In the genomic region with DNA sequence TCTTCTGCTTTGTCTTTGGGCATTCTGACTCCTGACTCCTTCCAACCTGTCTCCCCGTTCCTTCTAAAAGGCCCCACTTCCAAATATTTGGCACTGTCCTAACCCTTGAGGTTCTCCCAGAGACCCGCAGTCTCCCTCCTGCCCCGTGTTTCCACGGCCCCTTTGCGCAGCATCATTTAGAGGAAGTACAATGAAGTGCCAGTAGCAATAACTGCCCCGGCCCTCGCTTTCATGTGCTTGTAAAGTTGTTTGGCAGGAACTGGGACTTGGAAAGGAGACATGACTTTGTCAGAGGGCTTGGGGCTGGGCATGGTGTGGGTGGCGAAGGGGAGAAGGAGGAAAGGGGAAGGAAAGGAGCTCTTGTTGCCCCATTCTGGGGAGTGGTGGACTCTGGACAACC, we compare ENCODE assay signal across 8 cellular contexts. TPM values are rescaled to one million over a fixed set of nuclear protein-coding genes. Genes with fewer than 3 reads are reported as not detected.
DNase-seq lines count a peak whose midpoint lies in the region; ATAC-seq lines count a peak whose summit lies in the region.

No MANE protein-coding gene starts in this region.

- peaks cover 5% of the 10 kb centered on the region for H3K27me3 Mint-ChIP-seq in activated CD4-positive, alpha-beta memory T cell treated with anti-CD3 and anti-CD28 coated beads, Interleukin-2, amount 10 ng/mL, durations not matched to agents 7 days and 5 days
- no peaks in the 10 kb centered on the region for H3K27me3 Mint-ChIP-seq in stimulated activated naive CD8-positive, alpha-beta T cell treated with anti-CD3 and anti-CD28 coated beads, Interleukin-15, Interleukin-2, amounts not matched to agents 100 ng/mL and 50 ng/mL, for 24 hours

- intact Hi-C loops in Right ventricle myocardium inferior (cut with DNase I): no loop called here

- CTCF ChIA-PET in activated CD4-positive, alpha-beta memory T cell treated with anti-CD3 and anti-CD28 coated beads, Interleukin-2, amount 10 ng/mL, durations not matched to agents 7 days and 5 days (lab: Charles Lee): interaction anchor here (0.8 to 5.0 kb wide), 8 partner anchors 18 to 144 kb away, joined by 3 to 49 read pairs (median 3); no protein-coding TSS in a partner anchor

- no peaks in the 10 kb centered on the region for H3K9me3 Mint-ChIP-seq in activated CD4-positive, alpha-beta memory T cell treated with anti-CD3 and anti-CD28 coated beads, Interleukin-2, amount 10 ng/mL, durations not matched to agents 7 days and 5 days
- H3K9me3 Mint-ChIP-seq in stimulated activated naive CD8-positive, alpha-beta T cell treated with anti-CD3 and anti-CD28 coated beads, Interleukin-15, Interleukin-2, amounts not matched to agents 100 ng/mL and 50 ng/mL, for 24 hours: no peaks in the 10 kb centered on the region

- H3K36me3 Mint-ChIP-seq in activated CD4-positive, alpha-beta memory T cell treated with anti-CD3 and anti-CD28 coated beads, Interleukin-2, amount 10 ng/mL, durations not matched to agents 7 days and 5 days (ENCODE audit: low read depth): peaks cover 71% of the 10 kb centered on the region
- peaks cover 41% of the 10 kb centered on the region for H3K36me3 Mint-ChIP-seq in stimulated activated naive CD8-positive, alpha-beta T cell treated with anti-CD3 and anti-CD28 coated beads, Interleukin-15, Interleukin-2, amounts not matched to agents 100 ng/mL and 50 ng/mL, for 24 hours (ENCODE audit: low read depth)

- DNase-seq in HT1080 (ENCODE audit: low read depth) (peak; percentile 43), Right ventricle myocardium inferior (ENCODE audit: missing footprints) (peak; percentile 90), glomerular visceral epithelial cell (ENCODE audit: extremely low spot score) (no peak), islet precursor cell (no peak), NCI-H2029 (lab: John Stamatoyannopoulos, UW) (no peak)
- peak; percentile 47 for DNase-seq in activated CD4-positive, alpha-beta memory T cell treated with anti-CD3 and anti-CD28 coated beads, Interleukin-2, amount 10 ng/mL, durations not matched to agents 7 days and 5 days

- peak overlapping the region; percentile 97 for H3K4me3 Mint-ChIP-seq in activated CD4-positive, alpha-beta memory T cell treated with anti-CD3 and anti-CD28 coated beads, Interleukin-2, amount 10 ng/mL, durations not matched to agents 7 days and 5 days
- H3K4me3 Mint-ChIP-seq in stimulated activated naive CD8-positive, alpha-beta T cell treated with anti-CD3 and anti-CD28 coated beads, Interleukin-15, Interleukin-2, amounts not matched to agents 100 ng/mL and 50 ng/mL, for 24 hours: peak overlapping the region; percentile 96

- ATAC-seq in Right ventricle myocardium inferior (no peak), HG03520 (IDR thresholded peaks at IDR 0.05; ENCODE audit: unreplicated experiment) (no peak)

- POLR2A ChIA-PET in activated CD4-positive, alpha-beta memory T cell treated with anti-CD3 and anti-CD28 coated beads, Interleukin-2, amount 10 ng/mL, durations not matched to agents 7 days and 5 days (lab: Charles Lee): interaction anchor here (0.6 to 15.4 kb wide), 17 partner anchors 8 to 144 kb away, joined by 3 to 634 read pairs (median 20); no protein-coding TSS in a partner anchor

- peak overlapping the region; percentile 90 for H3K27ac Mint-ChIP-seq in activated CD4-positive, alpha-beta memory T cell treated with anti-CD3 and anti-CD28 coated beads, Interleukin-2, amount 10 ng/mL, durations not matched to agents 7 days and 5 days
- H3K27ac Mint-ChIP-seq in stimulated activated naive CD8-positive, alpha-beta T cell treated with anti-CD3 and anti-CD28 coated beads, Interleukin-15, Interleukin-2, amounts not matched to agents 100 ng/mL and 50 ng/mL, for 24 hours: peak overlapping the region; percentile 97

- peaks cover 65% of the 10 kb centered on the region for H3K4me1 Mint-ChIP-seq in activated CD4-positive, alpha-beta memory T cell treated with anti-CD3 and anti-CD28 coated beads, Interleukin-2, amount 10 ng/mL, durations not matched to agents 7 days and 5 days
- peaks cover 71% of the 10 kb centered on the region for H3K4me1 Mint-ChIP-seq in stimulated activated naive CD8-positive, alpha-beta T cell treated with anti-CD3 and anti-CD28 coated beads, Interleukin-15, Interleukin-2, amounts not matched to agents 100 ng/mL and 50 ng/mL, for 24 hours (ENCODE audit: low read depth)

RNA-seq across cellular contexts. Expression of a gene that starts 2.6 kb away (rescaled TPM):
- total RNA-seq in HT1080 (2014; rRNA removed; shearing (Covaris generic)): 190 and 492 TPM in 2 replicates
- 1,395 and 1,667 TPM in 2 replicates for polyA plus RNA-seq in HT1080 (2015; cell fraction: cytosol; rRNA removed)
- 2,115 and 2,218 TPM in 2 replicates for polyA plus RNA-seq in HT1080 (2015; cell fraction: nucleus; rRNA removed)
- 100 to 1,000 TPM; 634 to 645 TPM for total RNA-seq in activated CD4-positive, alpha-beta memory T cell treated with anti-CD3 and anti-CD28 coated beads, Interleukin-2, amount 10 ng/mL, durations not matched to agents 7 days and 5 days
- total RNA-seq in Right ventricle myocardium inferior: 19.9 TPM

Comparison
In these comparisons a context has a peak if more than half of its experiments do, and no peak if none do; other contexts are left out.
1. DNase-seq: peak in HT1080 (single experiment), activated CD4-positive, alpha-beta memory T cell treated with anti-CD3 and anti-CD28 coated beads, Interleukin-2, amount 10 ng/mL, durations not matched to agents 7 days and 5 days (single experiment) and Right ventricle myocardium inferior (single experiment); none in glomerular visceral epithelial cell (single experiment), islet precursor cell (single experiment) and NCI-H2029 (single experiment).